ENCODE assay signal across 11 cellular contexts in genomic region chr5:177474094-177474493, GRCh38. TPM values are rescaled to one million over a fixed set of nuclear protein-coding genes. Genes with fewer than 3 reads are reported as not detected.
DNase-seq lines count a peak whose midpoint lies in the region; ATAC-seq, FAIRE-seq and TF ChIP-seq lines count a peak whose summit lies in the region.
"Had no signal": no experiment of that assay in that cellular context is flagged by ENCODE, and none has a peak within 500 bp of the region (broad histone marks: within the 10 kb centered on the region; RNA-seq: fewer than 3 reads in every experiment).

No MANE protein-coding gene starts in this region.

- DNase-seq in T-helper 2 cell treated with Interferon-gamma antibody and Interleukin-4, amounts not matched to agents 5 μg/mL and 100 μg/mL, for 36 hours (ENCODE audit: low spot score): no peak
- DNase-seq in T-helper 2 cell: no peak
- no peak for DNase-seq in T-cell
- DNase-seq in smooth muscle cell (lab: John Stamatoyannopoulos, UW; ENCODE audit: unreplicated experiment): no peak
- no peak for DNase-seq in NCI-H510A (lab: John Stamatoyannopoulos, UW)
- no peak for DNase-seq in stimulated activated CD8-positive, alpha-beta memory T cell treated with anti-CD3 and anti-CD28 coated beads, Interleukin-4, amount 100 ng/mL, for 48 hours
- no peak for DNase-seq in GM19239 (ENCODE audit: insufficient read length, low spot score)
- DNase-seq: activated CD8-positive, alpha-beta memory T cell treated with anti-CD3 and anti-CD28 coated beads, Interleukin-2, amount 50 U/mL, for 48 hours had no signal

- H3K4me2 ChIP-seq in smooth muscle cell: peak overlapping the region; percentile 98

- H3K4me3 ChIP-seq in gastroesophageal sphincter (peak overlapping the region in 1 of 2 donors; percentile 89), smooth muscle cell (peak overlapping the region; percentile 89)

- TF ChIP-seq POLR2A in gastroesophageal sphincter (IDR thresholded peaks at IDR 0.05): no peak

- H3K36me3 Mint-ChIP-seq in T-helper 2 cell treated with Interferon-gamma antibody and Interleukin-4, amounts not matched to agents 5 μg/mL and 100 μg/mL, for 36 hours (ENCODE audit: low read depth): peaks cover 3% of the 10 kb centered on the region
- no peaks in the 10 kb centered on the region for H3K36me3 Mint-ChIP-seq in T-cell

- H3K9me3 ChIP-seq in gastroesophageal sphincter (no peaks in the 10 kb centered on the region), smooth muscle cell (replicated peaks; ENCODE audit: low read depth) (no peaks in the 10 kb centered on the region)
- H3K9me3 ChIP-seq: upper lobe of right lung had no signal

- CTCF ChIA-PET in T-cell (lab: Charles Lee): interaction anchor here in 1 of 2 donors (0.7 kb wide), 1 partner anchor 83 kb away, joined by 3 read pairs; no protein-coding TSS in a partner anchor

- no peak for ATAC-seq in T-cell (replicated peaks in 1 of 4)
- ATAC-seq in gastroesophageal sphincter: no peak

- no peaks in the 10 kb centered on the region for H3K27me3 ChIP-seq in gastroesophageal sphincter
- H3K27me3 ChIP-seq in smooth muscle cell (ENCODE audit: low read depth): no peaks in the 10 kb centered on the region
- H3K27me3 ChIP-seq: upper lobe of right lung had no signal

- H4K20me1 ChIP-seq in smooth muscle cell (ENCODE audit: low read depth): peaks cover 44% of the 10 kb centered on the region

- TF ChIP-seq CTCF in gastroesophageal sphincter (IDR thresholded peaks at IDR 0.05): no peak
- no peak for TF ChIP-seq CTCF in smooth muscle cell (IDR thresholded peaks at IDR 0.05; ENCODE audit: borderline replicate concordance, insufficient read depth, poor library complexity, severe bottlenecking)

- no peak for FAIRE-seq in GM19239 (lab: Jason Lieb, UNC)
- FAIRE-seq: endometrium had no signal

- TF ChIP-seq EP300 in gastroesophageal sphincter (IDR thresholded peaks at IDR 0.05): no peak

- H3K36me3 ChIP-seq in gastroesophageal sphincter: peaks cover 0 to 1% of the 10 kb centered on the region in 2 donors
- H3K36me3 ChIP-seq in smooth muscle cell (ENCODE audit: low read depth): no peaks in the 10 kb centered on the region
- H3K36me3 ChIP-seq: upper lobe of right lung had no signal

- peaks cover 31% of the 10 kb centered on the region for H3F3A ChIP-seq in smooth muscle cell (ENCODE audit: low read depth)

- peaks cover 9% of the 10 kb centered on the region for H3K27me3 Mint-ChIP-seq in T-helper 2 cell treated with Interferon-gamma antibody and Interleukin-4, amounts not matched to agents 5 μg/mL and 100 μg/mL, for 36 hours (ENCODE audit: low read depth)
- peaks cover 0 to 5% of the 10 kb centered on the region in 2 donors for H3K27me3 Mint-ChIP-seq in T-cell

- H3K4me1 Mint-ChIP-seq in T-helper 2 cell treated with Interferon-gamma antibody and Interleukin-4, amounts not matched to agents 5 μg/mL and 100 μg/mL, for 36 hours (ENCODE audit: low read depth): peaks cover 32% of the 10 kb centered on the region
- peaks cover 43 to 55% (median 48%) of the 10 kb centered on the region in 3 donors for H3K4me1 Mint-ChIP-seq in T-cell

- POLR2A ChIA-PET in T-cell (lab: Charles Lee): no interaction called here

- 28 to 42% methylated on average over 3 to 6 of the region's 7 CpGs for WGBS in gastroesophageal sphincter (ENCODE audit: low coverage in 1 of 2), 2 donors
- 51% methylated on average over 7 of the region's 7 CpGs for WGBS in smooth muscle cell (ENCODE audit: low lambda C conversion rate)

- H3K27ac Mint-ChIP-seq in T-helper 2 cell treated with Interferon-gamma antibody and Interleukin-4, amounts not matched to agents 5 μg/mL and 100 μg/mL, for 36 hours: peak overlapping the region; percentile 62
- peak overlapping the region; percentile 39 to 74 for H3K27ac Mint-ChIP-seq in T-cell

- H2AFZ ChIP-seq in smooth muscle cell (ENCODE audit: low read depth): no peak overlapping the region

- H3K27ac ChIP-seq in gastroesophageal sphincter: peak overlapping the region; percentile 74 to 99 (median 93)
- peak overlapping the region; percentile 3 for H3K27ac ChIP-seq in smooth muscle cell (ENCODE audit: low read depth)

- no peak overlapping the region for H3K9ac ChIP-seq in smooth muscle cell (ENCODE audit: low read depth)

- H3K4me3 Mint-ChIP-seq in T-helper 2 cell treated with Interferon-gamma antibody and Interleukin-4, amounts not matched to agents 5 μg/mL and 100 μg/mL, for 36 hours: peak overlapping the region; percentile 83
- peak overlapping the region; percentile 69 to 77 (median 72) for H3K4me3 Mint-ChIP-seq in T-cell

- peaks cover 0 to 96% (median 75%) of the 10 kb centered on the region in 3 donors for H3K4me1 ChIP-seq in gastroesophageal sphincter
- H3K4me1 ChIP-seq in smooth muscle cell (ENCODE audit: low read depth): peaks cover 27% of the 10 kb centered on the region

- no peaks in the 10 kb centered on the region for H3K9me3 Mint-ChIP-seq in T-helper 2 cell treated with Interferon-gamma antibody and Interleukin-4, amounts not matched to agents 5 μg/mL and 100 μg/mL, for 36 hours
- no peaks in the 10 kb centered on the region for H3K9me3 Mint-ChIP-seq in T-cell

- peaks cover 39% of the 10 kb centered on the region for H3K79me2 ChIP-seq in smooth muscle cell (ENCODE audit: low read depth)

RNA-seq across cellular contexts. Expression of gene DBN1, which starts 0.7 kb away (rescaled TPM):
- total RNA-seq in T-cell (10 to 100 TPM; 11.6 to 41.3 (median 21.1) TPM), gastroesophageal sphincter (100 to 1,000 TPM in 3 of 4 donors, 10 to 100 TPM in 1; 87.1 to 154 (median 124) TPM), smooth muscle cell (116 and 121 TPM in 2 replicates)
- 194 and 202 TPM in 2 replicates for polyA plus RNA-seq in smooth muscle cell

RNA-seq across cellular contexts. Expression of gene PDLIM7, which starts 23.3 kb away (rescaled TPM):
- total RNA-seq in T-cell: 10 to 100 TPM in 4 of 5 donors, 1 to 10 TPM in 1; 9.8 to 17.8 (median 12.8) TPM
- 100 to 1,000 TPM; 336 to 863 (median 437) TPM for total RNA-seq in gastroesophageal sphincter
- total RNA-seq in smooth muscle cell: 172 and 235 TPM in 2 replicates
- 511 and 635 TPM in 2 replicates for polyA plus RNA-seq in smooth muscle cell

RNA-seq across cellular contexts. Expression of gene PRR7, which starts 27.5 kb away (rescaled TPM):
- total RNA-seq in T-cell: 10 to 100 TPM in 4 of 5 donors, 1 to 10 TPM in 1; 9.5 to 28.2 (median 12.3) TPM
- 1 to 10 TPM in 3 of 4 donors, not detected in 1; 1.6 to 2.7 (median 2.2) TPM for total RNA-seq in gastroesophageal sphincter
- 6.5 and 6.7 TPM in 2 replicates for total RNA-seq in smooth muscle cell
- 31.9 and 33.6 TPM in 2 replicates for polyA plus RNA-seq in smooth muscle cell

RNA-seq across cellular contexts. Expression of gene DOK3, which starts 35.5 kb away (rescaled TPM):
- total RNA-seq in T-cell: 1 to 10 TPM; 1.1 to 5.8 (median 4.3) TPM
- total RNA-seq in gastroesophageal sphincter: 10 to 100 TPM in 1 of 4 donors, 1 to 10 TPM in 3; 6.1 to 16.6 (median 6.6) TPM
- 0.58 and 1.5 TPM in 2 replicates for total RNA-seq in smooth muscle cell
- 1.4 and 3.5 TPM in 2 replicates for polyA plus RNA-seq in smooth muscle cell

RNA-seq across cellular contexts. Expression of gene DDX41, which starts 42.7 kb away (rescaled TPM):
- 100 to 1,000 TPM in 3 of 5 donors, 10 to 100 TPM in 2; 64.8 to 118 (median 106) TPM for total RNA-seq in T-cell
- total RNA-seq in gastroesophageal sphincter: 10 to 100 TPM; 64.5 to 80.8 (median 68.5) TPM
- 77.2 and 90.0 TPM in 2 replicates for total RNA-seq in smooth muscle cell
- polyA plus RNA-seq in smooth muscle cell: 72.5 and 80.4 TPM in 2 replicates
